Comparison of ENCODE assay signal across 23 cellular contexts in genomic region chr7:7815395-7815794, GRCh38.
DNase-seq lines count a peak whose midpoint lies in the region; ATAC-seq and TF ChIP-seq lines count a peak whose summit lies in the region.
"Had no signal": no experiment of that assay in that cellular context is flagged by ENCODE, and none has a peak within 500 bp of the region (broad histone marks: within the 10 kb centered on the region; RNA-seq: fewer than 3 reads in every experiment).

No MANE protein-coding gene starts in this region.

- H3K9me3 Mint-ChIP-seq in T-helper 2 cell treated with Interferon-gamma antibody and Interleukin-4, amounts not matched to agents 5 μg/mL and 100 μg/mL, for 36 hours: peaks cover 10% of the 10 kb centered on the region
- H3K9me3 Mint-ChIP-seq in Calu3 (ENCODE audit: low read depth, unreplicated experiment): no peaks in the 10 kb centered on the region
- H3K9me3 Mint-ChIP-seq in naive thymus-derived CD8-positive, alpha-beta T cell: peaks cover 0 to 3% (median 0%) of the 10 kb centered on the region in 9 donors
- H3K9me3 Mint-ChIP-seq: endodermal cell; stimulated activated naive CD8-positive, alpha-beta T cell treated with anti-CD3 and anti-CD28 coated beads, Interleukin-15, Interleukin-2, amounts not matched to agents 100 ng/mL and 50 ng/mL, for 24 hours had no signal

- POLR2A ChIA-PET in naive thymus-derived CD8-positive, alpha-beta T cell (lab: Charles Lee): interaction anchor here (0.5 kb wide), 1 partner anchor 382 kb away, joined by 3 read pairs; no protein-coding TSS in a partner anchor

- H3K4me1 Mint-ChIP-seq in T-helper 2 cell treated with Interferon-gamma antibody and Interleukin-4, amounts not matched to agents 5 μg/mL and 100 μg/mL, for 36 hours (ENCODE audit: low read depth): peaks cover 45% of the 10 kb centered on the region
- H3K4me1 Mint-ChIP-seq in Calu3 (ENCODE audit: low read depth, unreplicated experiment) (peaks cover 39% of the 10 kb centered on the region), T-helper 17 cell (peaks cover 30% of the 10 kb centered on the region)
- H3K4me1 Mint-ChIP-seq in naive thymus-derived CD8-positive, alpha-beta T cell: peaks cover 23 to 44% (median 31%) of the 10 kb centered on the region in 4 donors

- DNase-seq in T-helper 2 cell treated with Interferon-gamma antibody and Interleukin-4, amounts not matched to agents 5 μg/mL and 100 μg/mL, for 36 hours (ENCODE audit: low spot score): no peak
- DNase-seq in T-helper 2 cell (no peak), Calu3 (no peak), T-helper 17 cell (no peak), SK-N-DZ (ENCODE audit: low spot score) (no peak), aorta (no peak), esophagus squamous epithelium (lab: John Stamatoyannopoulos, UW) (no peak)
- DNase-seq in naive thymus-derived CD8-positive, alpha-beta T cell: no peak
- DNase-seq: 8988T; AML-193; brain microvascular endothelial cell; EL; endodermal cell; NCI-H1105 treated with DMSO at 0.1 percent for 48 hours; NCI-H2081; NCI-H345; NCI-H82; PC-9; SIG-M5; stimulated activated CD4-positive, alpha-beta T cell treated with anti-CD3 and anti-CD28 coated beads, Interleukin-4, amount 100 ng/mL, for 24 hours; thyroid gland; WERI-Rb-1 had no signal

- H3K4me1 ChIP-seq in aorta (ENCODE audit: control insufficient read depth in 1 of 2, insufficient read depth in 2 of 2, low read length in 2 of 2) (no peaks in the 10 kb centered on the region), esophagus squamous epithelium (no peaks in the 10 kb centered on the region)
- H3K4me1 ChIP-seq: thyroid gland had no signal

- no peak overlapping the region for H3K4me3 ChIP-seq in aorta (ENCODE audit: low read length in 2 of 2)
- H3K4me3 ChIP-seq in esophagus squamous epithelium: no peak overlapping the region
- H3K4me3 ChIP-seq: PC-9, thyroid gland had no signal

- H3K27ac Mint-ChIP-seq in T-helper 2 cell treated with Interferon-gamma antibody and Interleukin-4, amounts not matched to agents 5 μg/mL and 100 μg/mL, for 36 hours: no peak overlapping the region
- H3K27ac Mint-ChIP-seq in Calu3 (ENCODE audit: unreplicated experiment) (peak overlapping the region; percentile 14), T-helper 17 cell (peak overlapping the region; percentile 83)
- peak overlapping the region in 5 of 10 donors; percentile 22 to 76 (median 70) for H3K27ac Mint-ChIP-seq in naive thymus-derived CD8-positive, alpha-beta T cell
- H3K27ac Mint-ChIP-seq: endodermal cell; stimulated activated naive CD8-positive, alpha-beta T cell treated with anti-CD3 and anti-CD28 coated beads, Interleukin-15, Interleukin-2, amounts not matched to agents 100 ng/mL and 50 ng/mL, for 24 hours had no signal

- no peak overlapping the region for H3K27ac ChIP-seq in aorta (ENCODE audit: low read depth in 1 of 2, low read length in 2 of 2)
- H3K27ac ChIP-seq in esophagus squamous epithelium: no peak overlapping the region
- H3K27ac ChIP-seq: brain microvascular endothelial cell, PC-9, thyroid gland, WERI-Rb-1 had no signal

- CTCF ChIA-PET in Calu3 (lab: Charles Lee): interaction anchor here (1.0 kb wide), 1 partner anchor 13 kb away, joined by 3 read pairs; no protein-coding TSS in a partner anchor

- no peak for TF ChIP-seq CTCF in Calu3 (IDR thresholded peaks at IDR 0.05; ENCODE audit: unreplicated experiment)
- no peak for TF ChIP-seq CTCF in esophagus squamous epithelium (IDR thresholded peaks at IDR 0.05)

- TF ChIP-seq POLR2A in esophagus squamous epithelium (IDR thresholded peaks at IDR 0.05): no peak

- no TSS peak for BruUV-seq in Calu3 (replicated peaks; lab: Mats Ljungman, UMichigan)

- WGBS in aorta, 2 donors: 94 to 99% methylated on average over 1 of the region's 1 CpG
- 100% methylated on average over 1 of the region's 1 CpG for WGBS in esophagus squamous epithelium, 2 donors

- H3K9me3 ChIP-seq in T-helper 17 cell (ENCODE audit: control insufficient read depth, low read length, poor library complexity, severe bottlenecking) (no peaks in the 10 kb centered on the region), aorta (ENCODE audit: control insufficient read depth, low read length) (no peaks in the 10 kb centered on the region), esophagus squamous epithelium (no peaks in the 10 kb centered on the region)
- H3K9me3 ChIP-seq: thyroid gland had no signal

- H3K27me3 ChIP-seq in aorta (ENCODE audit: control insufficient read depth in 1 of 2, insufficient read depth in 2 of 2, low read length in 1 of 2) (no peaks in the 10 kb centered on the region), esophagus squamous epithelium (no peaks in the 10 kb centered on the region)
- H3K27me3 ChIP-seq: brain microvascular endothelial cell, thyroid gland had no signal

- H3K36me3 ChIP-seq in aorta (ENCODE audit: control insufficient read depth in 1 of 2, insufficient read depth in 2 of 2, low read length in 1 of 2): no peaks in the 10 kb centered on the region
- no peaks in the 10 kb centered on the region for H3K36me3 ChIP-seq in esophagus squamous epithelium
- H3K36me3 ChIP-seq: brain microvascular endothelial cell, thyroid gland, WERI-Rb-1 had no signal

- intact Hi-C loops in Calu3 (cut with micrococcal nuclease; ENCODE audit: unreplicated experiment): no loop called here
- intact Hi-C loops in aorta (cut with DNase I): no loop called here
- intact Hi-C loops in esophagus squamous epithelium (cut with DNase I): no loop called here

- ATAC-seq in T-helper 17 cell (no peak), aorta (ENCODE audit: low FRiP score) (no peak)
- no peak for ATAC-seq in naive thymus-derived CD8-positive, alpha-beta T cell

- H3K27me3 Mint-ChIP-seq in T-helper 2 cell treated with Interferon-gamma antibody and Interleukin-4, amounts not matched to agents 5 μg/mL and 100 μg/mL, for 36 hours (ENCODE audit: low read depth): no peaks in the 10 kb centered on the region
- H3K27me3 Mint-ChIP-seq in Calu3 (ENCODE audit: unreplicated experiment): no peaks in the 10 kb centered on the region
- no peaks in the 10 kb centered on the region for H3K27me3 Mint-ChIP-seq in T-helper 17 cell
- no peaks in the 10 kb centered on the region for H3K27me3 Mint-ChIP-seq in naive thymus-derived CD8-positive, alpha-beta T cell
- H3K27me3 Mint-ChIP-seq: stimulated activated naive CD8-positive, alpha-beta T cell treated with anti-CD3 and anti-CD28 coated beads, Interleukin-15, Interleukin-2, amounts not matched to agents 100 ng/mL and 50 ng/mL, for 24 hours had no signal

- H3K36me3 Mint-ChIP-seq in T-helper 2 cell treated with Interferon-gamma antibody and Interleukin-4, amounts not matched to agents 5 μg/mL and 100 μg/mL, for 36 hours (ENCODE audit: low read depth): peaks cover 24% of the 10 kb centered on the region
- H3K36me3 Mint-ChIP-seq in Calu3 (ENCODE audit: insufficient read depth, unreplicated experiment) (no peaks in the 10 kb centered on the region), T-helper 17 cell (ENCODE audit: low read depth) (peaks cover 2% of the 10 kb centered on the region)
- H3K36me3 Mint-ChIP-seq in naive thymus-derived CD8-positive, alpha-beta T cell: peaks cover 4 to 32% (median 29%) of the 10 kb centered on the region in 3 donors

- H3K4me3 Mint-ChIP-seq in T-helper 2 cell treated with Interferon-gamma antibody and Interleukin-4, amounts not matched to agents 5 μg/mL and 100 μg/mL, for 36 hours: peak overlapping the region; percentile 61
- H3K4me3 Mint-ChIP-seq in Calu3 (ENCODE audit: low read depth, unreplicated experiment) (no peak overlapping the region), T-helper 17 cell (peak overlapping the region; percentile 80)
- H3K4me3 Mint-ChIP-seq in naive thymus-derived CD8-positive, alpha-beta T cell: peak overlapping the region in 6 of 10 donors; percentile 15 to 60 (median 54)
- H3K4me3 Mint-ChIP-seq: endodermal cell had no signal
